Comparison of ENCODE assay signal across 8 cellular contexts in genomic region chr1:59013276-59013927, GRCh38.
A peak's percentile ranks its signal among the peaks of the same experiment; 100 is the strongest.
DNase-seq lines count a peak whose midpoint lies in the region; ATAC-seq and TF ChIP-seq lines count a peak whose summit lies in the region.

No MANE protein-coding gene starts in this region.

- TF ChIP-seq CTCF in AG04450 (IDR thresholded peaks at IDR 0.05; ENCODE audit: low read depth, low read length) = no peak
- TF ChIP-seq CTCF in dorsolateral prefrontal cortex (IDR thresholded peaks at IDR 0.05 in 54 of 56, conservative IDR thresholded peaks at IDR 0.05 in 2 of 56; ENCODE audit: low read depth in 1 of 56, partially characterized antibody in 56 of 56) = no peak
- TF ChIP-seq CTCF in mesothelial cell of epicardium (IDR thresholded peaks at IDR 0.05; ENCODE audit: unreplicated experiment) = no peak

- no peaks in the 10 kb centered on the region for H3K27me3 Mint-ChIP-seq in mesothelial cell of epicardium (ENCODE audit: low read depth)

- H3K27ac ChIP-seq in AG04450 (ENCODE audit: low read depth, low read length) (peak overlapping the region; percentile 54), dorsolateral prefrontal cortex (peak overlapping the region in 51 of 59 donors; percentile 3 to 89 (median 61))

- H3K4me3 ChIP-seq in AG04450 (ENCODE audit: low read depth, low read length) = no peak overlapping the region
- peak overlapping the region in 17 of 59 donors; percentile 3 to 35 (median 22) for H3K4me3 ChIP-seq in dorsolateral prefrontal cortex

- peaks cover 1% of the 10 kb centered on the region for H3K9me3 Mint-ChIP-seq in mesothelial cell of epicardium

- POLR2A ChIA-PET in AG04450 (lab: Yijun Ruan, JAX) = interaction anchor here (0.5 to 1.1 kb wide), 2 partner anchors 31 to 380 kb away, joined by 3 to 4 read pairs; no protein-coding TSS in a partner anchor

- ATAC-seq in GM19463 (IDR thresholded peaks at IDR 0.05; ENCODE audit: unreplicated experiment) = peak; percentile 64
- ATAC-seq in HG03520 (IDR thresholded peaks at IDR 0.05; ENCODE audit: unreplicated experiment) = peak; percentile 47

- H3K9me3 ChIP-seq in AG04450 (ENCODE audit: control insufficient read depth, insufficient read depth, low read length) = peaks cover 4% of the 10 kb centered on the region; the same call in 1 of the 2 replicates

- peak overlapping the region; percentile 13 for H3K4me3 Mint-ChIP-seq in mesothelial cell of epicardium

- intact Hi-C loops in dorsolateral prefrontal cortex (cut with DNase I) = no loop called here

- H3K27ac Mint-ChIP-seq in mesothelial cell of epicardium = peak overlapping the region; percentile 96

- CTCF ChIA-PET in AG04450 (lab: Charles Lee) = interaction anchor here (0.7 to 1.6 kb wide), 4 partner anchors 98 to 686 kb away, joined by 3 to 8 read pairs (median 3); no protein-coding TSS in a partner anchor

- DNase-seq in AG04450 (ENCODE audit: low read depth, low spot score) (no peak), dorsolateral prefrontal cortex (no peak), mesothelial cell of epicardium (ENCODE audit: low spot score in 2 of 2, unreplicated experiment in 2 of 2) (peak; percentile 30 to 66), DMS79 (lab: John Stamatoyannopoulos, UW) (no peak), hippocampal formation (lab: John Stamatoyannopoulos, UW) (no peak), NCI-H226 (no peak)

- H3K36me3 Mint-ChIP-seq in mesothelial cell of epicardium = no peaks in the 10 kb centered on the region

- peaks cover 56% of the 10 kb centered on the region for H3K4me1 Mint-ChIP-seq in mesothelial cell of epicardium

- H3K27me3 ChIP-seq in AG04450 (ENCODE audit: control insufficient read depth, insufficient read depth, low read length) = no peaks in the 10 kb centered on the region
- no peaks in the 10 kb centered on the region for H3K27me3 ChIP-seq in dorsolateral prefrontal cortex

Comparison
In these comparisons a context has a peak if more than half of its experiments do, and no peak if none do; other contexts are left out.
1. DNase-seq: peak in mesothelial cell of epicardium (2 of 2); none in AG04450 (single experiment), dorsolateral prefrontal cortex (0 of 10), DMS79 (single experiment), hippocampal formation (0 of 2) and NCI-H226 (single experiment).